ENCODE assay signal across 8 cellular contexts in the genomic region with DNA sequence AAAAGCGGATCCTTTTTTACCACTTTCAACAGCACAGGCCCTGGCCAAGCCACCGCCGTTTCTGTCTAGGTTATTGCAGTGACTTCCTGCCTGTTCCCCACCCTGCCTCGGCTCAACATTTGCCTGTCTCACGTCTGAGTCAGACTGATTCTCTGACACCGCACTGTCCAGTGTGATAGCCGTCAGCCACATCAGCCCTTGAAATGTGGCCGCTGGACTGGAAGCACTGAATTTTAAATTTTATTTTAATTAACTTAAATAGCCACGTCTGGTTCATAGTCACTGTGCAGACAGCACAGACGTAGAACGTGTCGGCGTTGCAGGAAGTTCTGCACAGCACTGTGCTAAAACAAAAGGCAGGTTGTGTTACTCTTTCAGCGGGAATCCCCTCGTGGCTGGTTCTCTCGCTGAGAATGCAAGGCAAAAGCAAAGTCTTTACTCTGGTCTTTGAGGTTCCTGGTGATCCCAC. TPM values are rescaled to one million over a fixed set of nuclear protein-coding genes. Genes with fewer than 3 reads are reported as not detected.
DNase-seq lines count a peak whose midpoint lies in the region; ATAC-seq lines count a peak whose summit lies in the region.

No MANE protein-coding gene starts in this region.

- H3K27ac Mint-ChIP-seq in stimulated activated memory B cell treated with anti-CD40 and anti-IgM and Interleukin-4, amounts not matched to agents 10 μg/mL and 1 μg/mL and 100 μg/mL, for 72 hours: peak overlapping the region; percentile 81

- no peaks in the 10 kb centered on the region for H3K9me3 Mint-ChIP-seq in stimulated activated memory B cell treated with anti-CD40 and anti-IgM and Interleukin-4, amounts not matched to agents 10 μg/mL and 1 μg/mL and 100 μg/mL, for 72 hours

- intact Hi-C loops in left colon (cut with DNase I, micrococcal nuclease): no loop called here

- no peaks in the 10 kb centered on the region for H3K27me3 Mint-ChIP-seq in stimulated activated memory B cell treated with anti-CD40 and anti-IgM and Interleukin-4, amounts not matched to agents 10 μg/mL and 1 μg/mL and 100 μg/mL, for 72 hours

- H3K36me3 Mint-ChIP-seq in stimulated activated memory B cell treated with anti-CD40 and anti-IgM and Interleukin-4, amounts not matched to agents 10 μg/mL and 1 μg/mL and 100 μg/mL, for 72 hours: peaks cover 40% of the 10 kb centered on the region

- ATAC-seq in HG03571 (IDR thresholded peaks at IDR 0.05; ENCODE audit: unreplicated experiment): peak; percentile 83
- ATAC-seq in left colon: peak; percentile 48
- peak; percentile 96 for ATAC-seq in stimulated activated memory B cell treated with anti-CD40 and anti-IgM and Interleukin-4, amounts not matched to agents 10 μg/mL and 1 μg/mL and 100 μg/mL, for 72 hours
- ATAC-seq in GM21360 (IDR thresholded peaks at IDR 0.05; ENCODE audit: unreplicated experiment): no peak
- ATAC-seq in GM18907 (IDR thresholded peaks at IDR 0.05; ENCODE audit: unreplicated experiment): no peak
- no peak for ATAC-seq in GM18511 (IDR thresholded peaks at IDR 0.05; ENCODE audit: unreplicated experiment)

- peak overlapping the region; percentile 44 for H3K4me3 Mint-ChIP-seq in stimulated activated memory B cell treated with anti-CD40 and anti-IgM and Interleukin-4, amounts not matched to agents 10 μg/mL and 1 μg/mL and 100 μg/mL, for 72 hours

- H3K4me1 Mint-ChIP-seq in stimulated activated memory B cell treated with anti-CD40 and anti-IgM and Interleukin-4, amounts not matched to agents 10 μg/mL and 1 μg/mL and 100 μg/mL, for 72 hours: peaks cover 27% of the 10 kb centered on the region

- DNase-seq in activated CD8-positive, alpha-beta memory T cell treated with anti-CD3 and anti-CD28 coated beads, Interleukin-2, amount 50 U/mL, for 1 hour (ENCODE audit: extremely low read depth): peak; percentile 46
- peak in 1 of 2 donors; percentile 38 for DNase-seq in left colon
- DNase-seq in NCI-H146 (lab: John Stamatoyannopoulos, UW): no peak

RNA-seq across cellular contexts. Expression of a gene that starts 56.3 kb away (rescaled TPM):
- total RNA-seq in left colon: 10 to 100 TPM; 34.2 to 34.9 TPM

Comparison
In these comparisons a context has a peak if more than half of its experiments do, and no peak if none do; other contexts are left out.
1. ATAC-seq: peak in HG03571 (single experiment), left colon (single experiment) and stimulated activated memory B cell treated with anti-CD40 and anti-IgM and Interleukin-4, amounts not matched to agents 10 μg/mL and 1 μg/mL and 100 μg/mL, for 72 hours (single experiment); none in GM21360 (single experiment), GM18907 (single experiment) and GM18511 (single experiment).